15 cellular contexts compared by ENCODE assay signal in the genomic region with DNA sequence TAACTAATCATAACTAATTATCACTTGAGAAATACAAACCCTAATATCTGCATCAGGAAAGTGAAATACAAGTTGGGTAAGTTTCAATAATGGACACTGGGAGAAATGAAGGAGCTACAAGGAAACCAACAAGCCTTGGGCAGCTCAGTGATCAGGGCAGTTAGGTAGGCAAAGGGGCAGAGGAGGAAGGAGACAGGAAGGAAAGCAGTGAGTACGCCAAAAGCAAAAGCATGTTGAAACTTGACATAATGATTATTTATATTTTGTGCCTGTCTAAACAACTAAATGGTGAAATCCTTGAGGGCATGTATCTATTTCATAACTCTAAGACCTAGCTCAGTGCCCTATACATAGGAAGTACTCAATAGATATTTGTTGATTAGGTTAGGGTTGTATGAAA. TPM values are rescaled to one million over a fixed set of nuclear protein-coding genes. Genes with fewer than 3 reads are reported as not detected.
"Had no signal": no experiment of that assay in that cellular context is flagged by ENCODE, and none has a peak within 500 bp of the region (broad histone marks: within the 10 kb centered on the region; RNA-seq: fewer than 3 reads in every experiment).

No MANE protein-coding gene starts in this region.

- H3K9me3 ChIP-seq: gastroesophageal sphincter, pancreas had no signal

- H3K36me3 Mint-ChIP-seq: activated CD4-positive, alpha-beta memory T cell treated with anti-CD3 and anti-CD28 coated beads for 36 hours; activated naive CD8-positive, alpha-beta T cell treated with anti-CD3 and anti-CD28 coated beads for 36 hours; type B pancreatic cell had no signal

- H3K36me3 ChIP-seq: gastroesophageal sphincter, pancreas had no signal

- H3K4me3 Mint-ChIP-seq: activated CD4-positive, alpha-beta memory T cell treated with anti-CD3 and anti-CD28 coated beads for 36 hours; activated naive CD8-positive, alpha-beta T cell treated with anti-CD3 and anti-CD28 coated beads for 36 hours; activated T-cell treated with anti-CD3 and anti-CD28 coated beads, Interleukin-2, amount 50 U/mL, for 4 hours; neural crest cell; type B pancreatic cell had no signal

- H3K27me3 ChIP-seq: gastroesophageal sphincter, pancreas had no signal

- H3K27me3 Mint-ChIP-seq: activated CD4-positive, alpha-beta memory T cell treated with anti-CD3 and anti-CD28 coated beads for 36 hours; activated naive CD8-positive, alpha-beta T cell treated with anti-CD3 and anti-CD28 coated beads for 36 hours; type B pancreatic cell had no signal

- DNase-seq: activated CD4-positive, alpha-beta memory T cell treated with anti-CD3 and anti-CD28 coated beads for 36 hours; activated CD4-positive, CD25-positive, alpha-beta regulatory T cell treated with anti-CD3 and anti-CD28 coated beads, Interleukin-2, amount 50 U/mL, for 72 hours; activated effector memory CD4-positive, alpha-beta T cell treated with anti-CD3 and anti-CD28 coated beads, Interleukin-2, amount 50 U/mL, for 16 hours; activated naive CD8-positive, alpha-beta T cell treated with anti-CD3 and anti-CD28 coated beads for 36 hours; activated T-cell treated with anti-CD3 and anti-CD28 coated beads, Interleukin-2, amount 50 U/mL, for 4 hours; anterior cingulate cortex; kidney; left ventricle myocardium superior; pancreas; stimulated activated CD4-positive, alpha-beta T cell treated with anti-CD3 and anti-CD28 coated beads, Interleukin-12 subunit alpha, Interleukin-12 subunit beta, amount 100 ng/mL, for 4 hours; stimulated activated naive CD4-positive, alpha-beta T cell treated with Interleukin-2 at 50 U/mL for 16 hours had no signal

- H3K27ac ChIP-seq: gastroesophageal sphincter, pancreas had no signal

- H3K4me3 ChIP-seq: gastroesophageal sphincter, pancreas had no signal

- ATAC-seq: activated T-cell treated with anti-CD3 and anti-CD28 coated beads, Interleukin-2, amount 50 U/mL, for 4 hours; gastroesophageal sphincter; left ventricle myocardium superior; pancreas had no signal

- H3K9me3 Mint-ChIP-seq: activated CD4-positive, alpha-beta memory T cell treated with anti-CD3 and anti-CD28 coated beads for 36 hours; activated naive CD8-positive, alpha-beta T cell treated with anti-CD3 and anti-CD28 coated beads for 36 hours; activated T-cell treated with anti-CD3 and anti-CD28 coated beads, Interleukin-2, amount 50 U/mL, for 4 hours; neural crest cell; type B pancreatic cell had no signal

- H3K27ac Mint-ChIP-seq: activated CD4-positive, alpha-beta memory T cell treated with anti-CD3 and anti-CD28 coated beads for 36 hours; activated naive CD8-positive, alpha-beta T cell treated with anti-CD3 and anti-CD28 coated beads for 36 hours; type B pancreatic cell had no signal

RNA-seq across cellular contexts. Expression of a gene that starts 23.4 kb away (rescaled TPM):
- total RNA-seq: mesenteric fat pad, pancreas had no signal

RNA-seq across cellular contexts. Expression of a gene that starts 31.8 kb away (rescaled TPM):
- total RNA-seq: neural crest cell had no signal
